ENCODE assay signal across 8 cellular contexts in the genomic region with DNA sequence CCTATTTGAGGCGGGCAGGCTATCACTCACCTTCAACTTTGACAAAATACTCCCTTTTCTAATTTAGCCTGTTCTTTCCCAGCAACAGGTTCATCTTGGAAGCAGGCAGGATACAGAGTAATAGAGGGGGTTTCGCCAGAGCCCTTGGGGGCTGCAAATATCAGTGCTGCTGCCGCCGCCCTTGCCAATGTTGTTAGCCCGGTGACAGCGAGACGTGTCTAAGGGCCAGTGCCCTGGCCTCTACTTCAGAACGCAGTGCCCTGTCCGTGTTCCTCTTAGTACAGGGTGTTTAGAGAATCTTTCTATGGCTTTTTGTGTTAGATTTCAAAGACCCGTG. TPM values are rescaled to one million over a fixed set of nuclear protein-coding genes. Genes with fewer than 3 reads are reported as not detected.
DNase-seq lines count a peak whose midpoint lies in the region; ATAC-seq, FAIRE-seq and TF ChIP-seq lines count a peak whose summit lies in the region.

No MANE protein-coding gene starts in this region.

- H3K9me3 ChIP-seq in RWPE2 (ENCODE audit: severe bottlenecking) = no peaks in the 10 kb centered on the region
- H3K9me3 ChIP-seq in mesodermal cell (ENCODE audit: control insufficient read depth, low read length) = no peaks in the 10 kb centered on the region
- no peaks in the 10 kb centered on the region for H3K9me3 ChIP-seq in upper lobe of left lung

- H3K27ac ChIP-seq in RWPE2 (ENCODE audit: poor library complexity, severe bottlenecking) (peak overlapping the region; percentile 81), cingulate gyrus (ENCODE audit: low read depth, low read length) (peak overlapping the region; percentile 84), mesodermal cell (ENCODE audit: low read depth, low read length, severe bottlenecking) (peak overlapping the region; percentile 39), upper lobe of left lung (peak overlapping the region; percentile 95 to 98 (median 97))

- no peak for TF ChIP-seq EP300 in upper lobe of left lung (IDR thresholded peaks at IDR 0.05)

- TF ChIP-seq CTCF in RWPE2 (IDR thresholded peaks at IDR 0.05; ENCODE audit: poor library complexity, severe bottlenecking) (no peak), upper lobe of left lung (IDR thresholded peaks at IDR 0.05) (no peak)

- ATAC-seq in RWPE2 (ENCODE audit: low read depth) (no peak), upper lobe of left lung (ENCODE audit: low FRiP score in 2 of 2) (peak; percentile 24 to 49), GM21381 (IDR thresholded peaks at IDR 0.05; ENCODE audit: unreplicated experiment) (no peak), HG02973 (IDR thresholded peaks at IDR 0.05; ENCODE audit: unreplicated experiment) (no peak)

- peak overlapping the region; percentile 88 for H3K4me3 ChIP-seq in RWPE2 (ENCODE audit: severe bottlenecking)
- H3K4me3 ChIP-seq in mesodermal cell (ENCODE audit: extremely low read depth, insufficient read depth, low read length, poor library complexity, severe bottlenecking) = peak overlapping the region; percentile 88
- H3K4me3 ChIP-seq in upper lobe of left lung = peak overlapping the region; percentile 47 to 93 (median 65)

- TF ChIP-seq POLR2A in GM12892 (IDR thresholded peaks at IDR 0.05; ENCODE audit: low read depth, low read length) = no peak
- no peak for TF ChIP-seq POLR2A in upper lobe of left lung (IDR thresholded peaks at IDR 0.05)

- H3K4me1 ChIP-seq in RWPE2 (ENCODE audit: insufficient read depth, poor library complexity, severe bottlenecking) (peaks cover 24% of the 10 kb centered on the region), mesodermal cell (ENCODE audit: control insufficient read depth, insufficient read depth, low read length, poor library complexity, severe bottlenecking) (peaks cover 13% of the 10 kb centered on the region), upper lobe of left lung (peaks cover 23 to 42% (median 39%) of the 10 kb centered on the region in 4 donors)

- H3K27me3 ChIP-seq in RWPE2 (ENCODE audit: insufficient read depth, poor library complexity, severe bottlenecking) = no peaks in the 10 kb centered on the region
- H3K27me3 ChIP-seq in upper lobe of left lung = no peaks in the 10 kb centered on the region

- DNase-seq in GM12892 (ENCODE audit: insufficient read length) = no peak
- DNase-seq in RWPE2 (ENCODE audit: low spot score) = no peak
- peak in 1 of 2 donors; percentile 60 for DNase-seq in upper lobe of left lung
- DNase-seq in NCI-H526 treated with DMSO at 0.1 percent for 48 hours (lab: John Stamatoyannopoulos, UW) = no peak

- FAIRE-seq in GM12892 (lab: Jason Lieb, UNC) = peak; percentile 61

- H3K36me3 ChIP-seq in RWPE2 (ENCODE audit: low read depth) = peaks cover 65% of the 10 kb centered on the region
- peaks cover 33% of the 10 kb centered on the region for H3K36me3 ChIP-seq in mesodermal cell (ENCODE audit: control insufficient read depth, insufficient read depth, low read length)
- H3K36me3 ChIP-seq in upper lobe of left lung = peaks cover 0 to 17% (median 11%) of the 10 kb centered on the region in 4 donors

- WGBS in mesodermal cell (ENCODE audit: insufficient coverage in 2 of 2), 2 experiments = 0% methylated on average over 5 to 9 of the region's 10 CpGs
- 0 to 4% methylated on average over 9 to 10 of the region's 10 CpGs for WGBS in upper lobe of left lung, 2 donors

RNA-seq across cellular contexts. Expression of a gene that starts 0.7 kb away (rescaled TPM):
- 33.0 TPM for polyA plus RNA-seq in GM12892 (2012; ENCODE audit: missing spikeins)
- 23.1 TPM for polyA plus RNA-seq in mesodermal cell (2013, experiment 1 of 2)
- 30.2 TPM for polyA plus RNA-seq in mesodermal cell (2013, experiment 2 of 2)
- total RNA-seq in upper lobe of left lung = 10 to 100 TPM; 34.5 to 62.8 (median 47.9) TPM

RNA-seq across cellular contexts. Expression of a gene that starts 1.2 kb away (rescaled TPM):
- polyA plus RNA-seq in GM12892 (2012; ENCODE audit: missing spikeins) = 36.6 TPM
- 34.1 TPM for polyA plus RNA-seq in mesodermal cell (2013, experiment 1 of 2)
- 33.5 TPM for polyA plus RNA-seq in mesodermal cell (2013, experiment 2 of 2)
- total RNA-seq in upper lobe of left lung = 100 to 1,000 TPM; 102 to 137 (median 109) TPM

Comparison
In these comparisons a context has a peak if more than half of its experiments do, and no peak if none do; other contexts are left out.
1. ATAC-seq: peak in upper lobe of left lung (2 of 2); none in RWPE2 (single experiment), GM21381 (single experiment) and HG02973 (single experiment).
2. H3K27ac ChIP-seq: peak in every context shown above with its lines; median percentile 97 in upper lobe of left lung; 84 in cingulate gyrus; 81 in RWPE2; 39 in mesodermal cell.
3. Peak in every context shown above with its lines, with median percentiles within 50 percentile points of each other: H3K4me3 ChIP-seq.